ENCODE assay signal across 8 cellular contexts in the genomic region with DNA sequence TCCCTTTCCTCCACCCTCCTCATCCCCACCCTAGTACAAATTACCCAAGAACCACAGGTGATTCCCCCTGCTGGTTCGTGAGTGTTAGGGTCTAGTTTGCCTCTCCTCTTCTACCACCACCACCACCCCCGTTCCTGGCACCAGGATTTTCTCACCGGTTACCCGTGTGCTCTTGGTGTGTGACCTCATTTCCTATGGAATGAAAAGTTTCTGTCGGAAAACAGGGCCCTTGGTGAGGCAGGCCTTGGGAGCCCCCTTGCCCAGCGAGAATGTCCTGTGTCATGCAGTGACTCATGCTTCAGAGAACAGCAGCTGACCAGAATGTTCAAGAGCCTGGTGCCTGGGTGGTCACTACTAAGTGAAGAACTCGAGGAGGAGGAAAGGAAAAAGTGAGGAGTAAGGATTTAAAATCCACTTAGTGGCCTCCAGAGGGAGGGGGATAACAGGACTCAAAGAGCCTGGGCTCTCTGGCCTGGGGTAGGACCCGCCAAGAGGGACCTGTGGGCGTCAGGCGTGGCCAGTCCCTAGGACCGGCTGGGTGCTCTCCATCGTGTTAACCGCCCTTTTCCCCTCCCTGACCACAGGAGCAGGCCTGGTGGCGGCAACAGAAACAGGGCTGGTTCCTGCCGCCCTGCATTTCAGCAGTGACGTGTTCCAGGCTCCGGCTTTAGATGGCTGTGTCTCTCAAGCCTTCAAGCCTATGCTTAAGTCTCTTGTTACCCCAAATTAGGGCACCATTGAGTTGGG. TPM values are rescaled to one million over a fixed set of nuclear protein-coding genes. Genes with fewer than 3 reads are reported as not detected.
A peak's percentile ranks its signal among the peaks of the same experiment; 100 is the strongest.
DNase-seq lines count a peak whose midpoint lies in the region; ATAC-seq, FAIRE-seq and TF ChIP-seq lines count a peak whose summit lies in the region.

No MANE protein-coding gene starts in this region.

- TF ChIP-seq RAD21 in H1 (IDR thresholded peaks at IDR 0.05 in 1 of 2, conservative IDR thresholded peaks at IDR 0.05 in 1 of 2; ENCODE audit: low read depth in 2 of 2, low read length in 2 of 2): peak in 1 of 2 experiments; percentile 36; a peak in 1 of 4 replicates

- peak overlapping the region in 2 of 4 experiments; percentile 9 to 14; a peak in 1 of 7 replicates for H3K9ac ChIP-seq in H1 (replicated peaks in 1 of 4; ENCODE audit: extremely low read depth in 1 of 4, low read depth in 3 of 4, low read length in 3 of 4)
- peak overlapping the region; percentile 28 for H3K9ac ChIP-seq in mesendoderm (ENCODE audit: low read length)

- H2AFZ ChIP-seq in PC-9: peak overlapping the region; percentile 74
- no peak overlapping the region for H2AFZ ChIP-seq in H1 (ENCODE audit: low read length)

- peak overlapping the region; percentile 95 for H2BK12ac ChIP-seq in H1 (ENCODE audit: low read depth, low read length)

- intact Hi-C loops in PC-9 (cut with micrococcal nuclease; ENCODE audit: unreplicated experiment): loop anchor here (1.0 to 2.0 kb wide), 2 partner anchors 55 to 148 kb away; a partner anchor contains a TSS

- H2BK15ac ChIP-seq in H1 (ENCODE audit: low read length) (peak overlapping the region; percentile 92), mesendoderm (replicated peaks; ENCODE audit: low read depth) (no peak overlapping the region)

- peaks cover 50% of the 10 kb centered on the region for H3F3A ChIP-seq in PC-9 (ENCODE audit: insufficient read depth, low read depth)

- peak overlapping the region; percentile 82; the same call in 1 of the 2 replicates for H2BK20ac ChIP-seq in H1 (ENCODE audit: low read length)

- H4K91ac ChIP-seq in H1 (replicated peaks; ENCODE audit: insufficient read length, low read length): peak overlapping the region; percentile 48

- no peak overlapping the region for H3K23ac ChIP-seq in H1 (ENCODE audit: insufficient read length)
- no peak overlapping the region for H3K23ac ChIP-seq in mesendoderm (ENCODE audit: low read length)

- H2BK120ac ChIP-seq in H1 (replicated peaks; ENCODE audit: low read depth, low read length): no peak overlapping the region
- peak overlapping the region; percentile 19 for H2BK120ac ChIP-seq in mesendoderm (ENCODE audit: low read depth, low read length)

- H3K4me1 ChIP-seq in PC-9 (replicated peaks; ENCODE audit: insufficient read depth) (peaks cover 46% of the 10 kb centered on the region), H1 (replicated peaks in 1 of 4; ENCODE audit: control insufficient read depth in 3 of 4, insufficient read depth in 4 of 4, low read length in 3 of 4) (peaks cover 11 to 20% (median 15%) of the 10 kb centered on the region in 4 experiments), mesendoderm (ENCODE audit: control insufficient read depth, low read depth, low read length) (peaks cover 24% of the 10 kb centered on the region), upper lobe of left lung (peaks cover 26 to 45% (median 40%) of the 10 kb centered on the region in 4 donors)

- H3K36me3 ChIP-seq in PC-9 (ENCODE audit: low read depth) (no peaks in the 10 kb centered on the region), H1 (ENCODE audit: control insufficient read depth in 2 of 4, insufficient read depth in 4 of 4, low read length in 3 of 4) (0 out of 8 replicates have a peak, but pooled peaks cover 0 to 2% (median 0%) of the 10 kb centered on the region in 4 experiments), mesendoderm (ENCODE audit: control insufficient read depth, insufficient read depth, low read length) (no peaks in the 10 kb centered on the region), upper lobe of left lung (no peaks in the 10 kb centered on the region)

- H4K20me1 ChIP-seq in PC-9 (ENCODE audit: insufficient read depth) (no peaks in the 10 kb centered on the region), H1 (replicated peaks in 1 of 2; ENCODE audit: control insufficient read depth in 1 of 2, insufficient read depth in 2 of 2, low read length in 2 of 2) (no peaks in the 10 kb centered on the region)

- H3K4me3 ChIP-seq in PC-9 (peak overlapping the region; percentile 74), H1 (ENCODE audit: extremely low read depth in 1 of 4, insufficient read depth in 2 of 4, low read depth in 3 of 4, low read length in 4 of 4) (peak overlapping the region in 2 of 4 experiments; percentile 11 to 59; a peak in 3 of 8 replicates), mesendoderm (ENCODE audit: low read length) (no peak overlapping the region), upper lobe of left lung (peak overlapping the region in 3 of 4 donors; percentile 44 to 57 (median 51))

- H3K9me2 ChIP-seq in PC-9 (ENCODE audit: insufficient read depth): no peaks in the 10 kb centered on the region

- BruUV-seq in PC-9 (replicated peaks; lab: Mats Ljungman, UMichigan): TSS peak; percentile 89

- TF ChIP-seq EP300 in H1 (IDR thresholded peaks at IDR 0.05; ENCODE audit: borderline replicate concordance in 1 of 2, low read depth in 2 of 2, low read length in 2 of 2) (no peak), upper lobe of left lung (IDR thresholded peaks at IDR 0.05) (peak in 2 of 4 donors; percentile 32 to 79)

- TF ChIP-seq CTCF in C4-2B (conservative IDR thresholded peaks at IDR 0.05) (0 out of 2 replicates have a peak, but pooled peaks have one; percentile 2), PC-9 (conservative IDR thresholded peaks at IDR 0.05) (no peak), H1 (IDR thresholded peaks at IDR 0.05; ENCODE audit: control extremely low read depth in 1 of 3, insufficient read depth in 1 of 3, low read depth in 1 of 3, low read length in 3 of 3) (0 out of 4 replicates have a peak, but pooled peaks of 1 of the 3 experiments have one; percentile 6), upper lobe of left lung (IDR thresholded peaks at IDR 0.05) (peak in 1 of 6 experiments; percentile 16)

- H4K5ac ChIP-seq in H1 (ENCODE audit: insufficient read length, low read depth, low read length): peak overlapping the region; percentile 35
- H4K5ac ChIP-seq in mesendoderm (ENCODE audit: low read length): peak overlapping the region; percentile 15

- no peak overlapping the region for H3K56ac ChIP-seq in H1 (replicated peaks; ENCODE audit: insufficient read length, low read depth, low read length)
- peak overlapping the region; percentile 66 for H3K56ac ChIP-seq in mesendoderm (ENCODE audit: low read length)

- peak; percentile 45 for FAIRE-seq in H1 (lab: Jason Lieb, UNC)

- TF ChIP-seq POLR2A in H1 (IDR thresholded peaks at IDR 0.05; ENCODE audit: control extremely low read depth in 1 of 2, low read depth in 2 of 2, low read length in 2 of 2) (no peak), upper lobe of left lung (IDR thresholded peaks at IDR 0.05) (no peak)

- 60% methylated on average over 17 of the region's 17 CpGs; no CpG with 5 or more reads in 1 of the 2 experiments for WGBS in H1 (ENCODE audit: extremely low coverage in 1 of 2, insufficient coverage in 1 of 2, insufficient read length in 1 of 2, insufficient replicate concordance in 2 of 2, low coverage in 1 of 2, low lambda C conversion rate in 2 of 2, missing lambda C conversion rate in 1 of 2), 2 experiments
- WGBS in mesendoderm (ENCODE audit: extremely low coverage, insufficient coverage, low lambda C conversion rate): no CpG with 5 or more reads among the region's 17 CpGs
- WGBS in upper lobe of left lung, 2 donors: 25 to 30% methylated on average over 10 to 17 of the region's 17 CpGs

- H3K4me2 ChIP-seq in PC-9 (peak overlapping the region; percentile 99), H1 (ENCODE audit: insufficient read depth in 1 of 2, low read depth in 2 of 2, low read length in 2 of 2) (peak overlapping the region; percentile 66 to 80), mesendoderm (ENCODE audit: low read length) (peak overlapping the region; percentile 19)

- peak; percentile 60 to 90 for DNase-seq in PC-9
- peak; percentile 47 to 60 for DNase-seq in H1 (ENCODE audit: low read depth in 1 of 2, low spot score in 2 of 2)
- DNase-seq in mesendoderm: peak; percentile 99
- peak; percentile 46 to 88 for DNase-seq in upper lobe of left lung
- no peak for DNase-seq in NCI-H2171 (lab: John Stamatoyannopoulos, UW)

- H3K79me2 ChIP-seq in PC-9 (ENCODE audit: low read depth) (peaks cover 24% of the 10 kb centered on the region; the same call in 1 of the 2 replicates), H1 (ENCODE audit: control insufficient read depth in 1 of 2, insufficient read depth in 2 of 2, low read length in 2 of 2) (peaks cover 0 to 30% of the 10 kb centered on the region in 2 experiments; a peak in 2 of 4 replicates), mesendoderm (ENCODE audit: control insufficient read depth, insufficient read depth, low read length) (peaks cover 11% of the 10 kb centered on the region)

- ATAC-seq in upper lobe of left lung (ENCODE audit: low FRiP score in 2 of 2) (peak; percentile 86 to 94), GM21529 (IDR thresholded peaks at IDR 0.05; ENCODE audit: unreplicated experiment) (no peak), GM18517 (IDR thresholded peaks at IDR 0.05; ENCODE audit: unreplicated experiment) (no peak)

- H3K79me1 ChIP-seq in H1 (ENCODE audit: low read depth, low read length) (peaks cover 16% of the 10 kb centered on the region), mesendoderm (ENCODE audit: low read length) (peaks cover 16% of the 10 kb centered on the region)

- H3K4ac ChIP-seq in H1 (replicated peaks; ENCODE audit: insufficient read length, low read depth, low read length) (peak overlapping the region; percentile 17), mesendoderm (ENCODE audit: low read depth, low read length) (peak overlapping the region; percentile 89)

- H2AK5ac ChIP-seq in H1 (ENCODE audit: low read depth, low read length) (peak overlapping the region; percentile 95), mesendoderm (ENCODE audit: low read length) (no peak overlapping the region)

- H3K27ac ChIP-seq in C4-2B (peak overlapping the region; percentile 53), PC-9 (peak overlapping the region; percentile 93), H1 (ENCODE audit: low read depth, low read length) (0 out of 2 replicates have a peak overlapping the region, but pooled peaks have one; percentile 35), mesendoderm (ENCODE audit: low read depth, low read length) (peak overlapping the region; percentile 95), upper lobe of left lung (peak overlapping the region; percentile 81 to 90 (median 86))

- POLR2A ChIA-PET in PC-9 (lab: Charles Lee; ENCODE audit: unreplicated experiment) (no interaction called here), H1 (lab: Charles Lee; ENCODE audit: partially characterized antibody) (interaction anchor here (0.5 to 3.4 kb wide), 14 partner anchors 8 to 147 kb away, joined by 3 to 16 read pairs (median 3); a partner anchor contains a TSS)

- no peak overlapping the region for H3K14ac ChIP-seq in H1 (ENCODE audit: insufficient read length)

- H3K18ac ChIP-seq in H1 (ENCODE audit: extremely low read depth, low read length) (peak overlapping the region; percentile 85), mesendoderm (ENCODE audit: low read length) (peak overlapping the region; percentile 85)

- no peaks in the 10 kb centered on the region for H3K9me3 ChIP-seq in PC-9 (ENCODE audit: insufficient read depth, low read depth)
- H3K9me3 ChIP-seq in H1 (ENCODE audit: insufficient read depth in 2 of 2, low read depth in 1 of 2, low read length in 1 of 2): no peaks in the 10 kb centered on the region
- H3K9me3 ChIP-seq in upper lobe of left lung: no peaks in the 10 kb centered on the region

- H3K27me3 ChIP-seq in PC-9 (ENCODE audit: insufficient read depth, low read depth) (no peaks in the 10 kb centered on the region), H1 (replicated peaks in 1 of 4; ENCODE audit: control insufficient read depth in 3 of 4, extremely low read depth in 1 of 4, insufficient read depth in 3 of 4, low read length in 3 of 4) (no peaks in the 10 kb centered on the region), mesendoderm (ENCODE audit: insufficient read depth, low read length, poor library complexity) (no peaks in the 10 kb centered on the region), upper lobe of left lung (no peaks in the 10 kb centered on the region)

- H3K23me2 ChIP-seq in H1 (ENCODE audit: low read depth, low read length): peaks cover 5% of the 10 kb centered on the region

- H4K8ac ChIP-seq in H1 (ENCODE audit: extremely low read depth, insufficient read depth, low read length): 0 out of 2 replicates have a peak overlapping the region, but pooled peaks have one; percentile 7
- H4K8ac ChIP-seq in mesendoderm (ENCODE audit: low read depth, low read length): no peak overlapping the region

- H2BK5ac ChIP-seq in H1 (ENCODE audit: low read depth, low read length) (peak overlapping the region; percentile 87; the same call in 1 of the 2 replicates), mesendoderm (ENCODE audit: low read length) (peak overlapping the region; percentile 58)

- CTCF ChIA-PET in PC-9 (lab: Charles Lee) (interaction anchor here (0.9 kb wide), 1 partner anchor 9 kb away, joined by 4 read pairs; no protein-coding TSS in a partner anchor), H1 (lab: Charles Lee; ENCODE audit: partially characterized antibody) (interaction anchor here (0.5 to 7.1 kb wide), 17 partner anchors 9 to 178 kb away, joined by 3 to 37 read pairs (median 3); no protein-coding TSS in a partner anchor)

RNA-seq across cellular contexts. Expression of a gene that starts 30.2 kb away (rescaled TPM):
- total RNA-seq in PC-9 (2021) (not detected in 2 replicates), upper lobe of left lung (not detected)
- not detected in 2 replicates for total RNA-seq in H1 (2021; fragmentation: NEBNext Ultra II Directional; extraction: Animal tissue kit (Norgen Biotek cat#: 25700))
- not detected in 2 replicates for polyA plus RNA-seq in H1 (2011; rRNA removed)
- not detected for polyA plus RNA-seq in H1 (2011; cell fraction: cytosol; rRNA removed)
- not detected for polyA plus RNA-seq in H1 (2011; cell fraction: nucleus; rRNA removed)
- polyA plus RNA-seq in H1 (2012, experiment 1 of 2): not detected in 4 replicates
- polyA plus RNA-seq in H1 (2012, experiment 2 of 2): not detected
- polyA plus RNA-seq in H1 (2013, experiment 1 of 2): not detected
- polyA plus RNA-seq in H1 (2013, experiment 2 of 2): not detected
- polyA minus RNA-seq in H1 (2011; rRNA and poly(A)+ RNA removed): not detected in 2 replicates
- not detected for polyA minus RNA-seq in H1 (2011; cell fraction: cytosol; rRNA and poly(A)+ RNA removed)
- polyA minus RNA-seq in H1 (2011; cell fraction: nucleus; rRNA and poly(A)+ RNA removed): not detected
- not detected for polyA plus RNA-seq in mesendoderm (2013, experiment 1 of 2)
- not detected for polyA plus RNA-seq in mesendoderm (2013, experiment 2 of 2)

RNA-seq across cellular contexts. Expression of a gene that starts 41.4 kb away (rescaled TPM):
- total RNA-seq in PC-9 (2021) (4.6 and 6.1 TPM in 2 replicates), upper lobe of left lung (10 to 100 TPM in 5 of 6 donors, 1 to 10 TPM in 1; 8.4 to 24.3 (median 15.9) TPM)
- 3.2 TPM in 2 replicates for total RNA-seq in H1 (2021; fragmentation: NEBNext Ultra II Directional; extraction: Animal tissue kit (Norgen Biotek cat#: 25700))
- 2.1 and 5.9 TPM in 2 replicates for polyA plus RNA-seq in H1 (2011; rRNA removed)
- 2.1 TPM for polyA plus RNA-seq in H1 (2011; cell fraction: cytosol; rRNA removed)
- polyA plus RNA-seq in H1 (2011; cell fraction: nucleus; rRNA removed): 3.6 TPM
- 1.6 to 2.6 TPM (median 1.9 TPM) in 4 replicates for polyA plus RNA-seq in H1 (2012, experiment 1 of 2)
- polyA plus RNA-seq in H1 (2012, experiment 2 of 2): 1.8 TPM
- polyA plus RNA-seq in H1 (2013, experiment 1 of 2): 2.2 TPM
- polyA plus RNA-seq in H1 (2013, experiment 2 of 2): 2.8 TPM
- 2.0 and 2.5 TPM in 2 replicates for polyA minus RNA-seq in H1 (2011; rRNA and poly(A)+ RNA removed)
- 2.9 TPM for polyA minus RNA-seq in H1 (2011; cell fraction: cytosol; rRNA and poly(A)+ RNA removed)
- polyA minus RNA-seq in H1 (2011; cell fraction: nucleus; rRNA and poly(A)+ RNA removed): 1.7 TPM
- polyA plus RNA-seq in mesendoderm (2013, experiment 1 of 2): 1.6 TPM
- 1.5 TPM for polyA plus RNA-seq in mesendoderm (2013, experiment 2 of 2)

Comparison
In these comparisons a context has a peak if more than half of its experiments do, and no peak if none do; other contexts are left out.
1. H3K27ac ChIP-seq: peak in every context shown above with its lines; median percentile 95 in mesendoderm; 93 in PC-9; 86 in upper lobe of left lung; 53 in C4-2B; 35 in H1.
2. H3K4me2 ChIP-seq: peak in every context shown above with its lines; median percentile 99 in PC-9; 73 in H1; 19 in mesendoderm.
3. ATAC-seq: peak in upper lobe of left lung (2 of 2); none in GM21529 (single experiment) and GM18517 (single experiment).